In genomic region chr11:47257178-47257517, GRCh38 we compare ENCODE assay signal across 9 cellular contexts. TPM values are rescaled to one million over a fixed set of nuclear protein-coding genes. Genes with fewer than 3 reads are reported as not detected.
DNase-seq lines count a peak whose midpoint lies in the region; FAIRE-seq and TF ChIP-seq lines count a peak whose summit lies in the region.
"Had no signal": no experiment of that assay in that cellular context is flagged by ENCODE, and none has a peak within 500 bp of the region (broad histone marks: within the 10 kb centered on the region; RNA-seq: fewer than 3 reads in every experiment).

No MANE protein-coding gene starts in this region.

- peak overlapping the region; percentile 20 to 81 (median 68) for H3K27ac ChIP-seq in Peyer's patch
- H3K27ac ChIP-seq in H1 (ENCODE audit: low read depth, low read length) = peak overlapping the region; percentile 67; the same call in 1 of the 2 replicates
- H3K27ac ChIP-seq in muscle layer of colon (ENCODE audit: low read depth, low read length) = peak overlapping the region; percentile 40
- peak overlapping the region; percentile 78 to 95 (median 88) for H3K27ac ChIP-seq in tibial nerve

- H4K5ac ChIP-seq in H1 (ENCODE audit: insufficient read length, low read depth, low read length) = peak overlapping the region; percentile 10

- no peak overlapping the region for H2BK120ac ChIP-seq in H1 (replicated peaks; ENCODE audit: low read depth, low read length)

- 0 out of 2 replicates have a peak overlapping the region, but pooled peaks have one; percentile 75 for H2BK12ac ChIP-seq in H1 (ENCODE audit: low read depth, low read length)

- no peak overlapping the region for H3K23ac ChIP-seq in H1 (ENCODE audit: insufficient read length)

- no peak overlapping the region for H4K91ac ChIP-seq in H1 (replicated peaks; ENCODE audit: insufficient read length, low read length)

- TF ChIP-seq CTCF in Peyer's patch (IDR thresholded peaks at IDR 0.05) (no peak), H1 (IDR thresholded peaks at IDR 0.05; ENCODE audit: control extremely low read depth in 1 of 3, insufficient read depth in 1 of 3, low read depth in 1 of 3, low read length in 3 of 3) (no peak), tibial nerve (IDR thresholded peaks at IDR 0.05) (no peak)

- FAIRE-seq in H1 (lab: Jason Lieb, UNC) = no peak

- H2AFZ ChIP-seq in H1 (ENCODE audit: low read length) = no peak overlapping the region

- peak overlapping the region; percentile 78 for H3K18ac ChIP-seq in H1 (ENCODE audit: extremely low read depth, low read length)

- peaks cover 0 to 67% (median 8%) of the 10 kb centered on the region in 4 donors for H3K4me1 ChIP-seq in Peyer's patch
- peaks cover 2 to 18% (median 9%) of the 10 kb centered on the region in 4 experiments for H3K4me1 ChIP-seq in H1 (replicated peaks in 1 of 4; ENCODE audit: control insufficient read depth in 3 of 4, insufficient read depth in 4 of 4, low read length in 3 of 4)
- peaks cover 52% of the 10 kb centered on the region for H3K4me1 ChIP-seq in muscle layer of colon (ENCODE audit: insufficient read depth, low read length)
- H3K4me1 ChIP-seq in tibial nerve = peaks cover 0 to 80% (median 49%) of the 10 kb centered on the region in 4 donors

- H3K4ac ChIP-seq in H1 (replicated peaks; ENCODE audit: insufficient read length, low read depth, low read length) = no peak overlapping the region

- no peak overlapping the region for H3K14ac ChIP-seq in H1 (ENCODE audit: insufficient read length)

- peak overlapping the region; percentile 58; the same call in 1 of the 2 replicates for H2AK5ac ChIP-seq in H1 (ENCODE audit: low read depth, low read length)

- no peaks in the 10 kb centered on the region for H3K79me2 ChIP-seq in H1 (ENCODE audit: control insufficient read depth in 1 of 2, insufficient read depth in 2 of 2, low read length in 2 of 2)

- H3K23me2 ChIP-seq in H1 (ENCODE audit: low read depth, low read length) = peaks cover 3% of the 10 kb centered on the region

- no peak overlapping the region for H3K56ac ChIP-seq in H1 (replicated peaks; ENCODE audit: insufficient read length, low read depth, low read length)

- H3K9me3 ChIP-seq in Peyer's patch = no peaks in the 10 kb centered on the region
- no peaks in the 10 kb centered on the region for H3K9me3 ChIP-seq in H1 (ENCODE audit: insufficient read depth in 2 of 2, low read depth in 1 of 2, low read length in 1 of 2)
- H3K9me3 ChIP-seq in muscle layer of colon (ENCODE audit: low read length) = no peaks in the 10 kb centered on the region
- H3K9me3 ChIP-seq in tibial nerve = no peaks in the 10 kb centered on the region

- no peaks in the 10 kb centered on the region for H4K20me1 ChIP-seq in H1 (replicated peaks in 1 of 2; ENCODE audit: control insufficient read depth in 1 of 2, insufficient read depth in 2 of 2, low read length in 2 of 2)

- H3K27me3 ChIP-seq in Peyer's patch (no peaks in the 10 kb centered on the region), H1 (replicated peaks in 1 of 4; ENCODE audit: control insufficient read depth in 3 of 4, extremely low read depth in 1 of 4, insufficient read depth in 3 of 4, low read length in 3 of 4) (no peaks in the 10 kb centered on the region), muscle layer of colon (ENCODE audit: control insufficient read depth in 1 of 2, insufficient read depth in 2 of 2, low read length in 2 of 2) (no peaks in the 10 kb centered on the region), tibial nerve (no peaks in the 10 kb centered on the region)

- H4K8ac ChIP-seq in H1 (ENCODE audit: extremely low read depth, insufficient read depth, low read length) = peak overlapping the region; percentile 75; the same call in 1 of the 2 replicates

- 72% methylated on average over 2 of the region's 2 CpGs; no CpG with 5 or more reads in 1 of the 2 experiments for WGBS in H1 (ENCODE audit: extremely low coverage in 1 of 2, insufficient coverage in 1 of 2, insufficient read length in 1 of 2, insufficient replicate concordance in 2 of 2, low coverage in 1 of 2, low lambda C conversion rate in 2 of 2, missing lambda C conversion rate in 1 of 2), 2 experiments
- 37 to 66% methylated on average over 2 of the region's 2 CpGs for WGBS in tibial nerve, 2 donors

- H3K4me2 ChIP-seq in H1 (ENCODE audit: insufficient read depth in 1 of 2, low read depth in 2 of 2, low read length in 2 of 2) = peak overlapping the region; percentile 58 to 65

- H3K79me1 ChIP-seq in H1 (ENCODE audit: low read depth, low read length) = no peaks in the 10 kb centered on the region

- TF ChIP-seq RAD21 in H1 (IDR thresholded peaks at IDR 0.05 in 1 of 2, conservative IDR thresholded peaks at IDR 0.05 in 1 of 2; ENCODE audit: low read depth in 2 of 2, low read length in 2 of 2) = no peak

- peak overlapping the region in 2 of 4 experiments; percentile 22 to 23; a peak in 1 of 7 replicates for H3K9ac ChIP-seq in H1 (replicated peaks in 1 of 4; ENCODE audit: extremely low read depth in 1 of 4, low read depth in 3 of 4, low read length in 3 of 4)
- peak overlapping the region; percentile 41 for H3K9ac ChIP-seq in muscle layer of colon (ENCODE audit: low read length)

- peak overlapping the region; percentile 73; the same call in 1 of the 2 replicates for H2BK5ac ChIP-seq in H1 (ENCODE audit: low read depth, low read length)

- POLR2A ChIA-PET in H1 (lab: Charles Lee; ENCODE audit: partially characterized antibody) = interaction anchor here (0.8 to 7.1 kb wide), 11 partner anchors 8 to 80 kb away, joined by 3 to 47 read pairs (median 12); partner anchors contain the start of genes ACP2, ARFGAP2, DDB2 and MADD

- H3K36me3 ChIP-seq in Peyer's patch (no peaks in the 10 kb centered on the region), H1 (ENCODE audit: control insufficient read depth in 2 of 4, insufficient read depth in 4 of 4, low read length in 3 of 4) (no peaks in the 10 kb centered on the region; a peak in 1 of 8 replicates), muscle layer of colon (ENCODE audit: insufficient read depth, low read length) (no peaks in the 10 kb centered on the region), tibial nerve (peaks cover 0 to 22% (median 0%) of the 10 kb centered on the region in 3 donors)

- CTCF ChIA-PET in H1 (lab: Charles Lee; ENCODE audit: partially characterized antibody) = interaction anchor here (1.1 to 7.1 kb wide), 11 partner anchors 10 to 115 kb away, joined by 3 to 127 read pairs (median 35); partner anchors contain the start of genes ACP2, ARFGAP2, DDB2 and MADD

- peak overlapping the region in 3 of 4 donors; percentile 31 to 58 (median 57) for H3K4me3 ChIP-seq in Peyer's patch
- peak overlapping the region in 3 of 4 experiments; percentile 29 to 51 (median 32); a peak in 4 of 8 replicates for H3K4me3 ChIP-seq in H1 (ENCODE audit: extremely low read depth in 1 of 4, insufficient read depth in 2 of 4, low read depth in 3 of 4, low read length in 4 of 4)
- H3K4me3 ChIP-seq in muscle layer of colon (ENCODE audit: low read depth in 1 of 2, low read length in 2 of 2) = peak overlapping the region; percentile 37 to 57
- H3K4me3 ChIP-seq in tibial nerve = peak overlapping the region; percentile 29 to 53 (median 36)

- peak overlapping the region; percentile 72; the same call in 1 of the 2 replicates for H2BK15ac ChIP-seq in H1 (ENCODE audit: low read length)

- TF ChIP-seq POLR2A in Peyer's patch (IDR thresholded peaks at IDR 0.05) (no peak), H1 (IDR thresholded peaks at IDR 0.05; ENCODE audit: control extremely low read depth in 1 of 2, low read depth in 2 of 2, low read length in 2 of 2) (no peak), tibial nerve (IDR thresholded peaks at IDR 0.05) (no peak)

- TF ChIP-seq EP300 in H1 (IDR thresholded peaks at IDR 0.05; ENCODE audit: borderline replicate concordance in 1 of 2, low read depth in 2 of 2, low read length in 2 of 2) (no peak), tibial nerve (IDR thresholded peaks at IDR 0.05) (no peak)

- DNase-seq in Peyer's patch = no peak
- no peak for DNase-seq in H1 (ENCODE audit: low read depth in 1 of 2, low spot score in 2 of 2)
- DNase-seq in tibial nerve (ENCODE audit: low spot score in 2 of 2) = no peak
- DNase-seq in iPS-NIHi11 (ENCODE audit: low spot score) = no peak
- DNase-seq in NCI-H1694 treated with DMSO at 0.1 percent for 48 hours (lab: John Stamatoyannopoulos, UW) = no peak
- no peak for DNase-seq in NCI-H526 (lab: John Stamatoyannopoulos, UW)
- DNase-seq: activated CD4-positive, alpha-beta T cell treated with anti-CD3 and anti-CD28 coated beads, Interleukin-2, amount 10 ng/mL, durations not matched to agents 24 days and 14 days; foreskin melanocyte had no signal

- no peak overlapping the region for H2BK20ac ChIP-seq in H1 (ENCODE audit: low read length)

RNA-seq across cellular contexts. Expression of gene NR1H3, which starts 0.6 kb away (rescaled TPM):
- total RNA-seq in Peyer's patch = 100 to 1,000 TPM in 3 of 4 donors, 10 to 100 TPM in 1; 95.8 to 152 (median 123) TPM
- 19.9 and 21.2 TPM in 2 replicates for total RNA-seq in H1 (2021; fragmentation: NEBNext Ultra II Directional; extraction: Animal tissue kit (Norgen Biotek cat#: 25700))
- 42.1 and 51.5 TPM in 2 replicates for polyA plus RNA-seq in H1 (2011; rRNA removed)
- polyA plus RNA-seq in H1 (2011; cell fraction: cytosol; rRNA removed) = 39.9 TPM
- polyA plus RNA-seq in H1 (2011; cell fraction: nucleus; rRNA removed) = 58.5 TPM
- polyA plus RNA-seq in H1 (2012, experiment 1 of 2) = 24.9 to 28.6 TPM (median 27.6 TPM) in 4 replicates
- 19.2 TPM for polyA plus RNA-seq in H1 (2012, experiment 2 of 2)
- 11.7 TPM for polyA plus RNA-seq in H1 (2013, experiment 1 of 2)
- 11.6 TPM for polyA plus RNA-seq in H1 (2013, experiment 2 of 2)
- 34.2 and 36.4 TPM in 2 replicates for polyA minus RNA-seq in H1 (2011; rRNA and poly(A)+ RNA removed)
- polyA minus RNA-seq in H1 (2011; cell fraction: cytosol; rRNA and poly(A)+ RNA removed) = 18.3 TPM
- polyA minus RNA-seq in H1 (2011; cell fraction: nucleus; rRNA and poly(A)+ RNA removed) = 18.3 TPM
- total RNA-seq in tibial nerve = 100 to 1,000 TPM in 3 of 4 donors, 10 to 100 TPM in 1; 92.7 to 218 (median 124) TPM

RNA-seq across cellular contexts. Expression of gene ACP2, which starts 8.5 kb away (rescaled TPM):
- total RNA-seq in Peyer's patch (100 to 1,000 TPM in 3 of 4 donors, 10 to 100 TPM in 1; 30.5 to 131 (median 112) TPM), tibial nerve (10 to 100 TPM; 38.5 to 88.1 (median 58.8) TPM)
- total RNA-seq in H1 (2021; fragmentation: NEBNext Ultra II Directional; extraction: Animal tissue kit (Norgen Biotek cat#: 25700)) = 17.8 and 18.9 TPM in 2 replicates
- 19.8 and 24.4 TPM in 2 replicates for polyA plus RNA-seq in H1 (2011; rRNA removed)
- 13.4 TPM for polyA plus RNA-seq in H1 (2011; cell fraction: cytosol; rRNA removed)
- 39.9 TPM for polyA plus RNA-seq in H1 (2011; cell fraction: nucleus; rRNA removed)
- 12.4 to 23.5 TPM (median 21.2 TPM) in 4 replicates for polyA plus RNA-seq in H1 (2012, experiment 1 of 2)
- polyA plus RNA-seq in H1 (2012, experiment 2 of 2) = 14.1 TPM
- 21.3 TPM for polyA plus RNA-seq in H1 (2013, experiment 1 of 2)
- 21.1 TPM for polyA plus RNA-seq in H1 (2013, experiment 2 of 2)
- 21.8 and 29.4 TPM in 2 replicates for polyA minus RNA-seq in H1 (2011; rRNA and poly(A)+ RNA removed)
- polyA minus RNA-seq in H1 (2011; cell fraction: cytosol; rRNA and poly(A)+ RNA removed) = 19.7 TPM
- polyA minus RNA-seq in H1 (2011; cell fraction: nucleus; rRNA and poly(A)+ RNA removed) = 36.9 TPM

RNA-seq across cellular contexts. Expression of gene MADD, which starts 12.8 kb away (rescaled TPM):
- total RNA-seq in Peyer's patch = 10 to 100 TPM; 47.8 to 83.2 (median 72.9) TPM
- total RNA-seq in H1 (2021; fragmentation: NEBNext Ultra II Directional; extraction: Animal tissue kit (Norgen Biotek cat#: 25700)) = 43.7 and 45.4 TPM in 2 replicates
- 32.5 and 48.3 TPM in 2 replicates for polyA plus RNA-seq in H1 (2011; rRNA removed)
- polyA plus RNA-seq in H1 (2011; cell fraction: cytosol; rRNA removed) = 26.6 TPM
- 91.6 TPM for polyA plus RNA-seq in H1 (2011; cell fraction: nucleus; rRNA removed)
- polyA plus RNA-seq in H1 (2012, experiment 1 of 2) = 33.0 to 36.2 TPM (median 35.4 TPM) in 4 replicates
- polyA plus RNA-seq in H1 (2012, experiment 2 of 2) = 16.8 TPM
- polyA plus RNA-seq in H1 (2013, experiment 1 of 2) = 19.3 TPM
- 17.0 TPM for polyA plus RNA-seq in H1 (2013, experiment 2 of 2)
- polyA minus RNA-seq in H1 (2011; rRNA and poly(A)+ RNA removed) = 76.0 and 80.1 TPM in 2 replicates
- polyA minus RNA-seq in H1 (2011; cell fraction: cytosol; rRNA and poly(A)+ RNA removed) = 22.5 TPM
- polyA minus RNA-seq in H1 (2011; cell fraction: nucleus; rRNA and poly(A)+ RNA removed) = 48.9 TPM
- total RNA-seq in tibial nerve = 10 to 100 TPM; 41.9 to 68.0 (median 52.2) TPM

RNA-seq across cellular contexts. Expression of gene DDB2, which starts 42.4 kb away (rescaled TPM):
- total RNA-seq in Peyer's patch (10 to 100 TPM; 20.7 to 40.4 (median 33.6) TPM), tibial nerve (10 to 100 TPM; 43.8 to 82.8 (median 52.4) TPM)
- total RNA-seq in H1 (2021; fragmentation: NEBNext Ultra II Directional; extraction: Animal tissue kit (Norgen Biotek cat#: 25700)) = 65.2 and 70.7 TPM in 2 replicates
- 97.2 and 112 TPM in 2 replicates for polyA plus RNA-seq in H1 (2011; rRNA removed)
- polyA plus RNA-seq in H1 (2011; cell fraction: cytosol; rRNA removed) = 130 TPM
- 209 TPM for polyA plus RNA-seq in H1 (2011; cell fraction: nucleus; rRNA removed)
- 122 to 126 TPM (median 125 TPM) in 4 replicates for polyA plus RNA-seq in H1 (2012, experiment 1 of 2)
- polyA plus RNA-seq in H1 (2012, experiment 2 of 2) = 123 TPM
- polyA plus RNA-seq in H1 (2013, experiment 1 of 2) = 56.8 TPM
- 53.9 TPM for polyA plus RNA-seq in H1 (2013, experiment 2 of 2)
- 82.9 and 91.7 TPM in 2 replicates for polyA minus RNA-seq in H1 (2011; rRNA and poly(A)+ RNA removed)
- 45.6 TPM for polyA minus RNA-seq in H1 (2011; cell fraction: cytosol; rRNA and poly(A)+ RNA removed)
- 87.7 TPM for polyA minus RNA-seq in H1 (2011; cell fraction: nucleus; rRNA and poly(A)+ RNA removed)
